Comparison of ENCODE assay signal across 11 cellular contexts in the genomic region with DNA sequence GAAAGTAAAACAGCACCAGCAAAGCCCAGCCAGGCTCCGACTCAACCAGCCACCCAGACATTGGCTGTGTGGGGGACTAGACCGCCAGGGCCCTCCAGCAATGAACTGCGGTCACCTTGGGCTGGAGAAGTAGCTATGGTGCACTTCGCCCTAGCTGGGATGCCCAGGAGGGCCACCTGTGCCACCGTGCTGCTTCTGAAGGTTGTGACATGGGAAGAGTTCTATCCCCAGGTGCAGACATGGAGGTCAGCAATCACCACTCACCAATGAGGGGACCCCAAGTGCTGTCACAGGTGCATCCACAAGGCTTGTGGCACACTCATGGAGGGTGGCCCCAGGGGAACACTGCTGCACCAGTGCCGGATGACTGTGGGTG.
DNase-seq lines count a peak whose midpoint lies in the region; TF ChIP-seq lines count a peak whose summit lies in the region.
"Had no signal": no experiment of that assay in that cellular context is flagged by ENCODE, and none has a peak within 500 bp of the region (broad histone marks: within the 10 kb centered on the region; RNA-seq: fewer than 3 reads in every experiment).

No MANE protein-coding gene starts in this region.

- H3K9ac ChIP-seq in BLaER1 treated with 17β-estradiol and CSF1 and Interleukin-3, amounts not matched to agents 10 nM and 100 nM, result peak overlapping the region in 2 of 11 experiments; percentile 19 to 38; a peak in 2 of 22 replicates

- H3K36me3 Mint-ChIP-seq in activated naive CD4-positive, alpha-beta T cell treated with anti-CD3 and anti-CD28 coated beads, Interleukin-2, amount 10 ng/mL, durations not matched to agents 7 days and 5 days, result no peaks in the 10 kb centered on the region
- H3K36me3 Mint-ChIP-seq in chondrocyte (ENCODE audit: low read depth), result peaks cover 1% of the 10 kb centered on the region
- no peaks in the 10 kb centered on the region for H3K36me3 Mint-ChIP-seq in T-helper 2 cell treated with Interferon-gamma antibody and Interleukin-4, amounts not matched to agents 5 μg/mL and 100 μg/mL, for 36 hours (ENCODE audit: low read depth)

- CTCF ChIA-PET in activated naive CD4-positive, alpha-beta T cell treated with anti-CD3 and anti-CD28 coated beads, Interleukin-2, amount 10 ng/mL, durations not matched to agents 7 days and 5 days (lab: Charles Lee), result no interaction called here

- peak; percentile 2 for DNase-seq in activated naive CD4-positive, alpha-beta T cell treated with anti-CD3 and anti-CD28 coated beads, Interleukin-2, amount 10 ng/mL, durations not matched to agents 7 days and 5 days
- no peak for DNase-seq in activated naive CD4-positive, alpha-beta T cell treated with anti-CD3 and anti-CD28 coated beads, Interleukin-2, amount 50 U/mL, for 16 hours
- DNase-seq in chondrocyte (ENCODE audit: low spot score) (peak; percentile 44), posterior vena cava (ENCODE audit: low spot score) (peak; percentile 30), ascending aorta (ENCODE audit: low spot score in 2 of 2) (no peak)
- no peak for DNase-seq in T-helper 2 cell treated with Interferon-gamma antibody and Interleukin-4, amounts not matched to agents 5 μg/mL and 100 μg/mL, for 36 hours (ENCODE audit: low spot score)
- DNase-seq: BE2C; CD4-positive, CD25-positive, alpha-beta regulatory T cell; DMS53 had no signal

- H3K9me3 ChIP-seq in BLaER1 treated with 17β-estradiol and CSF1 and Interleukin-3, amounts not matched to agents 10 nM and 100 nM (replicated peaks in 1 of 11), result no peaks in the 10 kb centered on the region
- H3K9me3 ChIP-seq in ascending aorta, result no peaks in the 10 kb centered on the region
- H3K9me3 ChIP-seq: BE2C, HAP-1 had no signal

- H3K36me3 ChIP-seq in BLaER1 treated with 17β-estradiol and CSF1 and Interleukin-3, amounts not matched to agents 10 nM and 100 nM, result peaks cover 0 to 44% (median 0%) of the 10 kb centered on the region in 11 experiments; a peak in 6 of 22 replicates
- peaks cover 0 to 4% of the 10 kb centered on the region in 2 donors for H3K36me3 ChIP-seq in ascending aorta
- H3K36me3 ChIP-seq: BE2C, HAP-1 had no signal

- H3K27ac ChIP-seq in BLaER1 treated with 17β-estradiol and CSF1 and Interleukin-3, amounts not matched to agents 10 nM and 100 nM, result no peak overlapping the region
- H3K27ac ChIP-seq in ascending aorta, result no peak overlapping the region

- H3K4me1 ChIP-seq in BLaER1 treated with 17β-estradiol and CSF1 and Interleukin-3, amounts not matched to agents 10 nM and 100 nM, result peaks cover 10 to 15% (median 12%) of the 10 kb centered on the region in 10 experiments; a peak in 18 of 20 replicates
- H3K4me1 ChIP-seq in ascending aorta, result no peaks in the 10 kb centered on the region
- H3K4me1 ChIP-seq: BE2C, HAP-1 had no signal

- peaks cover 0 to 49% (median 6%) of the 10 kb centered on the region in 11 experiments; a peak in 7 of 22 replicates for H4K20me1 ChIP-seq in BLaER1 treated with 17β-estradiol and CSF1 and Interleukin-3, amounts not matched to agents 10 nM and 100 nM

- peak overlapping the region in 8 of 11 experiments; percentile 39 to 65 (median 60); a peak in 15 of 22 replicates for H3K4me2 ChIP-seq in BLaER1 treated with 17β-estradiol and CSF1 and Interleukin-3, amounts not matched to agents 10 nM and 100 nM

- H3K4me1 Mint-ChIP-seq in activated naive CD4-positive, alpha-beta T cell treated with anti-CD3 and anti-CD28 coated beads, Interleukin-2, amount 10 ng/mL, durations not matched to agents 7 days and 5 days, result no peaks in the 10 kb centered on the region
- no peaks in the 10 kb centered on the region for H3K4me1 Mint-ChIP-seq in chondrocyte (ENCODE audit: low read depth)
- H3K4me1 Mint-ChIP-seq in T-helper 2 cell treated with Interferon-gamma antibody and Interleukin-4, amounts not matched to agents 5 μg/mL and 100 μg/mL, for 36 hours (ENCODE audit: low read depth), result no peaks in the 10 kb centered on the region
- H3K4me1 Mint-ChIP-seq: CD4-positive, CD25-positive, alpha-beta regulatory T cell had no signal

- H3K4me3 ChIP-seq in BLaER1 treated with 17β-estradiol and CSF1 and Interleukin-3, amounts not matched to agents 10 nM and 100 nM, result no peak overlapping the region
- H3K4me3 ChIP-seq in ascending aorta, result no peak overlapping the region
- H3K4me3 ChIP-seq: HAP-1 had no signal

- no peaks in the 10 kb centered on the region for H3K27me3 ChIP-seq in BLaER1 treated with 17β-estradiol and CSF1 and Interleukin-3, amounts not matched to agents 10 nM and 100 nM
- H3K27me3 ChIP-seq in ascending aorta, result no peaks in the 10 kb centered on the region
- H3K27me3 ChIP-seq: BE2C had no signal

- intact Hi-C loops in posterior vena cava (cut with DNase I), result no loop called here
- intact Hi-C loops in ascending aorta (cut with DNase I), result no loop called here

- H3K27me3 Mint-ChIP-seq in activated naive CD4-positive, alpha-beta T cell treated with anti-CD3 and anti-CD28 coated beads, Interleukin-2, amount 10 ng/mL, durations not matched to agents 7 days and 5 days, result no peaks in the 10 kb centered on the region
- H3K27me3 Mint-ChIP-seq in chondrocyte (ENCODE audit: low read depth), result no peaks in the 10 kb centered on the region
- H3K27me3 Mint-ChIP-seq in T-helper 2 cell treated with Interferon-gamma antibody and Interleukin-4, amounts not matched to agents 5 μg/mL and 100 μg/mL, for 36 hours (ENCODE audit: low read depth), result no peaks in the 10 kb centered on the region
- H3K27me3 Mint-ChIP-seq: CD4-positive, CD25-positive, alpha-beta regulatory T cell had no signal

- no peak overlapping the region for H3K27ac Mint-ChIP-seq in activated naive CD4-positive, alpha-beta T cell treated with anti-CD3 and anti-CD28 coated beads, Interleukin-2, amount 10 ng/mL, durations not matched to agents 7 days and 5 days
- H3K27ac Mint-ChIP-seq in chondrocyte (ENCODE audit: unreplicated experiment), result no peak overlapping the region
- H3K27ac Mint-ChIP-seq in T-helper 2 cell treated with Interferon-gamma antibody and Interleukin-4, amounts not matched to agents 5 μg/mL and 100 μg/mL, for 36 hours, result no peak overlapping the region
- H3K27ac Mint-ChIP-seq: CD4-positive, CD25-positive, alpha-beta regulatory T cell had no signal

- no peak overlapping the region for H3K4me3 Mint-ChIP-seq in activated naive CD4-positive, alpha-beta T cell treated with anti-CD3 and anti-CD28 coated beads, Interleukin-2, amount 10 ng/mL, durations not matched to agents 7 days and 5 days
- H3K4me3 Mint-ChIP-seq in chondrocyte (ENCODE audit: unreplicated experiment), result no peak overlapping the region
- H3K4me3 Mint-ChIP-seq in T-helper 2 cell treated with Interferon-gamma antibody and Interleukin-4, amounts not matched to agents 5 μg/mL and 100 μg/mL, for 36 hours, result no peak overlapping the region
- H3K4me3 Mint-ChIP-seq: CD4-positive, CD25-positive, alpha-beta regulatory T cell had no signal

- no peaks in the 10 kb centered on the region for H3K9me3 Mint-ChIP-seq in activated naive CD4-positive, alpha-beta T cell treated with anti-CD3 and anti-CD28 coated beads, Interleukin-2, amount 10 ng/mL, durations not matched to agents 7 days and 5 days
- H3K9me3 Mint-ChIP-seq in chondrocyte (ENCODE audit: low read depth), result no peaks in the 10 kb centered on the region
- H3K9me3 Mint-ChIP-seq in T-helper 2 cell treated with Interferon-gamma antibody and Interleukin-4, amounts not matched to agents 5 μg/mL and 100 μg/mL, for 36 hours, result no peaks in the 10 kb centered on the region
- H3K9me3 Mint-ChIP-seq: CD4-positive, CD25-positive, alpha-beta regulatory T cell had no signal

- TF ChIP-seq CTCF in chondrocyte (IDR thresholded peaks at IDR 0.05) (no peak), ascending aorta (IDR thresholded peaks at IDR 0.05) (no peak)

Comparison
In these comparisons a context has a peak if more than half of its experiments do, and no peak if none do; other contexts are left out.
1. DNase-seq: peak in activated naive CD4-positive, alpha-beta T cell treated with anti-CD3 and anti-CD28 coated beads, Interleukin-2, amount 10 ng/mL, durations not matched to agents 7 days and 5 days (single experiment), chondrocyte (single experiment) and posterior vena cava (single experiment); none in activated naive CD4-positive, alpha-beta T cell treated with anti-CD3 and anti-CD28 coated beads, Interleukin-2, amount 50 U/mL, for 16 hours (single experiment), T-helper 2 cell treated with Interferon-gamma antibody and Interleukin-4, amounts not matched to agents 5 μg/mL and 100 μg/mL, for 36 hours (single experiment) and ascending aorta (0 of 2).